ENCODE assay signal across 16 cellular contexts in genomic region chr11:15685311-15685710, GRCh38.
DNase-seq lines count a peak whose midpoint lies in the region; ATAC-seq and TF ChIP-seq lines count a peak whose summit lies in the region.
"Had no signal": no experiment of that assay in that cellular context is flagged by ENCODE, and none has a peak within 500 bp of the region (broad histone marks: within the 10 kb centered on the region; RNA-seq: fewer than 3 reads in every experiment).

No MANE protein-coding gene starts in this region.

- TF ChIP-seq RAD21 in SK-N-SH (IDR thresholded peaks at IDR 0.05; ENCODE audit: low read length), result no peak

- no peaks in the 10 kb centered on the region for H3K27me3 Mint-ChIP-seq in endodermal cell (ENCODE audit: insufficient read depth)
- no peaks in the 10 kb centered on the region for H3K27me3 Mint-ChIP-seq in nephron (ENCODE audit: low read depth)
- peaks cover 2% of the 10 kb centered on the region for H3K27me3 Mint-ChIP-seq in activated CD4-positive, alpha-beta T cell treated with anti-CD3 and anti-CD28 coated beads, Interleukin-2, amount 10 ng/mL, durations not matched to agents 7 days and 5 days

- H4K20me1 ChIP-seq in SK-N-SH (ENCODE audit: insufficient read depth), result no peaks in the 10 kb centered on the region

- H3K4me1 Mint-ChIP-seq in endodermal cell (peaks cover 14% of the 10 kb centered on the region), nephron (peaks cover 28% of the 10 kb centered on the region)
- no peaks in the 10 kb centered on the region for H3K4me1 Mint-ChIP-seq in activated CD4-positive, alpha-beta T cell treated with anti-CD3 and anti-CD28 coated beads, Interleukin-2, amount 10 ng/mL, durations not matched to agents 7 days and 5 days
- H3K4me1 Mint-ChIP-seq: CD14-positive monocyte had no signal

- H3K9me2 ChIP-seq in SK-N-SH, result no peaks in the 10 kb centered on the region

- CTCF ChIA-PET in SK-N-SH (lab: Yijun Ruan, JAX), result no interaction called here
- CTCF ChIA-PET in activated CD4-positive, alpha-beta T cell treated with anti-CD3 and anti-CD28 coated beads, Interleukin-2, amount 10 ng/mL, durations not matched to agents 7 days and 5 days (lab: Charles Lee), result no interaction called here

- H3K9ac ChIP-seq in SK-N-SH (no peak overlapping the region), endodermal cell (ENCODE audit: extremely low read depth, low read length, poor library complexity, severe bottlenecking) (no peak overlapping the region)

- H3K36me3 ChIP-seq in SK-N-SH (replicated peaks in 1 of 2; ENCODE audit: control insufficient read depth in 1 of 2, insufficient read depth in 2 of 2, low read length in 1 of 2) (no peaks in the 10 kb centered on the region), endodermal cell (ENCODE audit: control insufficient read depth, insufficient read depth, low read length) (no peaks in the 10 kb centered on the region)
- H3K36me3 ChIP-seq: HAP-1 had no signal

- H3K4me2 ChIP-seq in SK-N-SH, result no peak overlapping the region

- H2AFZ ChIP-seq in SK-N-SH (ENCODE audit: low read depth), result no peak overlapping the region

- H3K9me3 Mint-ChIP-seq in endodermal cell (no peaks in the 10 kb centered on the region), nephron (peaks cover 14% of the 10 kb centered on the region)
- no peaks in the 10 kb centered on the region for H3K9me3 Mint-ChIP-seq in activated CD4-positive, alpha-beta T cell treated with anti-CD3 and anti-CD28 coated beads, Interleukin-2, amount 10 ng/mL, durations not matched to agents 7 days and 5 days

- H3K4me3 Mint-ChIP-seq in endodermal cell, result no peak overlapping the region
- no peak overlapping the region for H3K4me3 Mint-ChIP-seq in nephron
- no peak overlapping the region for H3K4me3 Mint-ChIP-seq in activated CD4-positive, alpha-beta T cell treated with anti-CD3 and anti-CD28 coated beads, Interleukin-2, amount 10 ng/mL, durations not matched to agents 7 days and 5 days
- H3K4me3 Mint-ChIP-seq: CD14-positive monocyte; CD8-positive, alpha-beta T cell had no signal

- H3K4me1 ChIP-seq in SK-N-SH (ENCODE audit: control insufficient read depth in 1 of 2, insufficient read depth in 2 of 2, low read depth in 1 of 2, low read length in 1 of 2) (no peaks in the 10 kb centered on the region), endodermal cell (ENCODE audit: control insufficient read depth, insufficient read depth, low read length) (no peaks in the 10 kb centered on the region)
- H3K4me1 ChIP-seq: HAP-1 had no signal

- TF ChIP-seq EP300 in SK-N-SH (IDR thresholded peaks at IDR 0.05; ENCODE audit: borderline replicate concordance in 1 of 2, low read depth in 1 of 2, low read length in 1 of 2), result no peak

- H3F3A ChIP-seq in SK-N-SH (replicated peaks; ENCODE audit: insufficient read depth), result no peaks in the 10 kb centered on the region

- H3K36me3 Mint-ChIP-seq in endodermal cell (ENCODE audit: low read depth), result no peaks in the 10 kb centered on the region
- H3K36me3 Mint-ChIP-seq in nephron (ENCODE audit: low read depth), result peaks cover 3% of the 10 kb centered on the region
- no peaks in the 10 kb centered on the region for H3K36me3 Mint-ChIP-seq in activated CD4-positive, alpha-beta T cell treated with anti-CD3 and anti-CD28 coated beads, Interleukin-2, amount 10 ng/mL, durations not matched to agents 7 days and 5 days (ENCODE audit: low read depth)
- H3K36me3 Mint-ChIP-seq: CD14-positive monocyte; CD8-positive, alpha-beta T cell had no signal

- H3K27ac Mint-ChIP-seq in endodermal cell (no peak overlapping the region), nephron (peak overlapping the region in 2 of 3 experiments; percentile 5 to 14)
- H3K27ac Mint-ChIP-seq in activated CD4-positive, alpha-beta T cell treated with anti-CD3 and anti-CD28 coated beads, Interleukin-2, amount 10 ng/mL, durations not matched to agents 7 days and 5 days, result no peak overlapping the region
- H3K27ac Mint-ChIP-seq: CD14-positive monocyte; CD8-positive, alpha-beta T cell had no signal

- no peaks in the 10 kb centered on the region for H3K79me2 ChIP-seq in SK-N-SH (ENCODE audit: insufficient read depth)

- H3K27ac ChIP-seq in SK-N-SH (ENCODE audit: low read depth in 2 of 2, low read length in 1 of 2) (no peak overlapping the region), endodermal cell (ENCODE audit: low read depth, low read length) (no peak overlapping the region)
- H3K27ac ChIP-seq: 22Rv1 had no signal

- H3K27me3 ChIP-seq in SK-N-SH (ENCODE audit: insufficient read depth) (no peaks in the 10 kb centered on the region), endodermal cell (ENCODE audit: control insufficient read depth, insufficient read depth, low read length, poor library complexity, severe bottlenecking) (no peaks in the 10 kb centered on the region)

- H3K9me3 ChIP-seq in SK-N-SH, result no peaks in the 10 kb centered on the region
- peaks cover 25% of the 10 kb centered on the region for H3K9me3 ChIP-seq in endodermal cell (ENCODE audit: control insufficient read depth, low read length)
- H3K9me3 ChIP-seq: HAP-1 had no signal

- POLR2A ChIA-PET in SK-N-SH (lab: Yijun Ruan, JAX), result no interaction called here
- POLR2A ChIA-PET in activated CD4-positive, alpha-beta T cell treated with anti-CD3 and anti-CD28 coated beads, Interleukin-2, amount 10 ng/mL, durations not matched to agents 7 days and 5 days (lab: Charles Lee), result no interaction called here

- DNase-seq in SK-N-SH, result peak; percentile 14
- peak; percentile 47 for DNase-seq in endodermal cell
- DNase-seq in activated CD4-positive, alpha-beta T cell treated with anti-CD3 and anti-CD28 coated beads for 48 hours, result no peak
- DNase-seq in activated CD4-positive, alpha-beta T cell treated with anti-CD3 and anti-CD28 coated beads, Interleukin-2, amount 10 ng/mL, durations not matched to agents 7 days and 5 days, result no peak
- no peak for DNase-seq in activated CD4-positive, alpha-beta T cell treated with anti-CD3 and anti-CD28 coated beads, Interleukin-2, amount 50 U/mL, for 48 hours
- DNase-seq: CD8-positive, alpha-beta T cell; COR-L47; DMS153; GOT3 had no signal

- TF ChIP-seq CTCF in SK-N-SH (IDR thresholded peaks at IDR 0.05) (no peak), endodermal cell (conservative IDR thresholded peaks at IDR 0.05) (no peak), nephron (IDR thresholded peaks at IDR 0.05; ENCODE audit: unreplicated experiment in 3 of 3) (no peak)

- no peak overlapping the region for H3K4me3 ChIP-seq in SK-N-SH (ENCODE audit: low read depth in 2 of 2, low read length in 1 of 2)
- no peak overlapping the region for H3K4me3 ChIP-seq in endodermal cell (ENCODE audit: low read length)
- H3K4me3 ChIP-seq: HAP-1 had no signal

- ATAC-seq in SK-N-SH treated with all-trans-retinoic acid at 6 μM for 48 hours (no peak), GM21515 (IDR thresholded peaks at IDR 0.05; ENCODE audit: unreplicated experiment) (no peak)
- ATAC-seq: CD8-positive, alpha-beta T cell; HepG2 had no signal

- 11% methylated on average over 3 of the region's 3 CpGs for WGBS in SK-N-SH (ENCODE audit: low lambda C conversion rate)
- WGBS in endodermal cell (ENCODE audit: insufficient coverage in 1 of 2, insufficient read length in 1 of 2), 2 experiments, result 79 to 86% methylated on average over 1 to 3 of the region's 3 CpGs

TF ChIP-seq in SK-N-SH, 30 proteins besides CTCF, POLR2A, EP300 and RAD21 (continues in another document):
- TF ChIP-seq IRF3 (IDR thresholded peaks at IDR 0.05; ENCODE audit: low read depth, low read length) (no peak), JUND (IDR thresholded peaks at IDR 0.05) (no peak), TCF12 (IDR thresholded peaks at IDR 0.05) (no peak), SMC3 (IDR thresholded peaks at IDR 0.05; ENCODE audit: low read depth, low read length) (no peak), FOXM1 (IDR thresholded peaks at IDR 0.05; ENCODE audit: low read depth) (no peak), EZH2phosphoT487 (IDR thresholded peaks at IDR 0.05; ENCODE audit: borderline replicate concordance, low read depth) (no peak), POLR2AphosphoS5 (IDR thresholded peaks at IDR 0.05; ENCODE audit: low read depth, low read length) (no peak), CHD2 (IDR thresholded peaks at IDR 0.05; ENCODE audit: low read length, partially characterized antibody) (no peak), TEAD4 (IDR thresholded peaks at IDR 0.05; ENCODE audit: borderline replicate concordance, insufficient read depth) (no peak)

TF ChIP-seq in SK-N-SH treated with all-trans-retinoic acid at 6 μM for 48 hours, 23 proteins besides CTCF, POLR2A, EP300 and RAD21 (continues in another document):
- no peak for TF ChIP-seq POU6F1 (CRISPR knock-in tag; IDR thresholded peaks at IDR 0.05; ENCODE audit: borderline replicate concordance, low read depth)
- TF ChIP-seq PPARA (CRISPR knock-in tag; IDR thresholded peaks at IDR 0.05; ENCODE audit: borderline replicate concordance), result no peak
- no peak for TF ChIP-seq ISL1 (CRISPR knock-in tag; IDR thresholded peaks at IDR 0.05)
- no peak for TF ChIP-seq GLIS3 (CRISPR knock-in tag; IDR thresholded peaks at IDR 0.05)
- TF ChIP-seq PATZ1 (CRISPR knock-in tag; IDR thresholded peaks at IDR 0.05; ENCODE audit: borderline replicate concordance), result no peak

Comparison
In these comparisons a context has a peak if more than half of its experiments do, and no peak if none do; other contexts are left out.
1. DNase-seq: peak in SK-N-SH (single experiment) and endodermal cell (single experiment); none in activated CD4-positive, alpha-beta T cell treated with anti-CD3 and anti-CD28 coated beads for 48 hours (single experiment), activated CD4-positive, alpha-beta T cell treated with anti-CD3 and anti-CD28 coated beads, Interleukin-2, amount 10 ng/mL, durations not matched to agents 7 days and 5 days (single experiment) and activated CD4-positive, alpha-beta T cell treated with anti-CD3 and anti-CD28 coated beads, Interleukin-2, amount 50 U/mL, for 48 hours (0 of 2).
2. H3K27ac Mint-ChIP-seq: peak in nephron (2 of 3); none in endodermal cell (single experiment) and activated CD4-positive, alpha-beta T cell treated with anti-CD3 and anti-CD28 coated beads, Interleukin-2, amount 10 ng/mL, durations not matched to agents 7 days and 5 days (single experiment).